In the genomic region with DNA sequence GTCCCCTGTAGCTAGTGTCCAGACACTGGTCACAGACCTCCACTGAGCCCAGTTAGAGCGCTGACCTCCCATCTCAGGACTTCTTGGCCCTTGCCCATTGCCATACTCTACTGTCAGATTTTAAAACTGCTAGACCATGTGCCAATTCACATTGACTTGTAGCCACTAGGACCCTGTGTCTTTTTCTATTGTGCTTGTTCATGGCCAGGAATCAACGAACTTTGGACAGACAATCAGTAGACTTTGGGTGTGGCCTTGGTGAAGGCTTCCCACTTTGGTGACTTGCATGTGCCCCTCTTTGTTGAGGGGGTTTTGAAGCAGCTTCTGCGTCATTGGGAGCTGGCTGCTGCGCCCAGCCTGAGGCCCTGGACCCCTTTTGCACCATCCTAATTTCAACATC, we compare ENCODE assay signal across 29 cellular contexts.
DNase-seq lines count a peak whose midpoint lies in the region; ATAC-seq and FAIRE-seq lines count a peak whose summit lies in the region.
"Had no signal": no experiment of that assay in that cellular context is flagged by ENCODE, and none has a peak within 500 bp of the region (broad histone marks: within the 10 kb centered on the region; RNA-seq: fewer than 3 reads in every experiment).

No MANE protein-coding gene starts in this region.

- H3K4me1 Mint-ChIP-seq in stimulated activated naive CD8-positive, alpha-beta T cell treated with anti-CD3 and anti-CD28 coated beads, Interleukin-15, Interleukin-2, amounts not matched to agents 100 ng/mL and 50 ng/mL, for 24 hours (ENCODE audit: low read depth), result peaks cover 81% of the 10 kb centered on the region
- peaks cover 78% of the 10 kb centered on the region for H3K4me1 Mint-ChIP-seq in stimulated activated naive CD8-positive, alpha-beta T cell treated with anti-CD3 and anti-CD28 coated beads, Interleukin-15, amount 100 ng/mL, for 72 hours

- H3K4me3 ChIP-seq in SK-N-MC, result no peak overlapping the region
- H3K4me3 ChIP-seq: pancreas, right atrium auricular region, spleen, upper lobe of left lung had no signal

- H3K27ac ChIP-seq in SK-N-MC, result peak overlapping the region; percentile 46; the same call in 1 of the 2 replicates
- H3K27ac ChIP-seq: pancreas, right atrium auricular region, spleen, upper lobe of left lung, WERI-Rb-1 had no signal

- no peaks in the 10 kb centered on the region for H3K9me3 ChIP-seq in SK-N-MC (ENCODE audit: low read depth, low read length)
- H3K9me3 ChIP-seq: pancreas, right atrium auricular region, spleen, upper lobe of left lung had no signal

- ATAC-seq in stimulated activated naive CD8-positive, alpha-beta T cell treated with anti-CD3 and anti-CD28 coated beads, Interleukin-15, amount 100 ng/mL, for 72 hours, result no peak
- ATAC-seq in left colon (peak; percentile 24), HG02571 (IDR thresholded peaks at IDR 0.05; ENCODE audit: unreplicated experiment) (no peak)
- ATAC-seq: activated CD8-positive, alpha-beta memory T cell treated with anti-CD3 and anti-CD28 coated beads, Interleukin-2, amount 10 ng/mL, durations not matched to agents 7 days and 5 days; activated T-cell treated with anti-CD3 and anti-CD28 coated beads, Interleukin-2, amount 50 U/mL, for 72 hours; naive thymus-derived CD4-positive, alpha-beta T cell; pancreas had no signal

- H3K36me3 Mint-ChIP-seq in stimulated activated naive CD8-positive, alpha-beta T cell treated with anti-CD3 and anti-CD28 coated beads, Interleukin-15, Interleukin-2, amounts not matched to agents 100 ng/mL and 50 ng/mL, for 24 hours (ENCODE audit: low read depth), result no peaks in the 10 kb centered on the region
- H3K36me3 Mint-ChIP-seq: activated CD8-positive, alpha-beta memory T cell treated with anti-CD3 and anti-CD28 coated beads, Interleukin-2, amount 10 ng/mL, durations not matched to agents 7 days and 5 days; IgD-negative memory B cell; naive thymus-derived CD4-positive, alpha-beta T cell had no signal

- FAIRE-seq in urothelium cell line (lab: Jason Lieb, UNC), result peak; percentile 5
- FAIRE-seq: GM18507, pancreas had no signal

- no peaks in the 10 kb centered on the region for H3K9me3 Mint-ChIP-seq in stimulated activated naive CD8-positive, alpha-beta T cell treated with anti-CD3 and anti-CD28 coated beads, Interleukin-15, Interleukin-2, amounts not matched to agents 100 ng/mL and 50 ng/mL, for 24 hours
- no peaks in the 10 kb centered on the region for H3K9me3 Mint-ChIP-seq in stimulated activated naive CD8-positive, alpha-beta T cell treated with anti-CD3 and anti-CD28 coated beads, Interleukin-15, amount 100 ng/mL, for 72 hours
- H3K9me3 Mint-ChIP-seq: activated T-cell treated with anti-CD3 and anti-CD28 coated beads, Interleukin-2, amount 50 U/mL, for 72 hours; HFFc6; IgD-negative memory B cell; naive thymus-derived CD4-positive, alpha-beta T cell had no signal

- no peak overlapping the region for H3K9ac ChIP-seq in SK-N-MC (ENCODE audit: insufficient read length)

- H3K36me3 ChIP-seq in SK-N-MC (ENCODE audit: insufficient read depth, low read length), result no peaks in the 10 kb centered on the region
- H3K36me3 ChIP-seq: pancreas, right atrium auricular region, spleen, upper lobe of left lung, WERI-Rb-1 had no signal

- intact Hi-C loops in left colon (cut with DNase I, micrococcal nuclease), result no loop called here

- DNase-seq in stimulated activated naive CD8-positive, alpha-beta T cell treated with anti-CD3 and anti-CD28 coated beads, Interleukin-15, amount 100 ng/mL, for 72 hours, result no peak
- no peak for DNase-seq in SK-N-MC (ENCODE audit: low read depth, low spot score)
- no peak for DNase-seq in left colon
- DNase-seq in urothelium cell line (ENCODE audit: low spot score), result no peak
- no peak for DNase-seq in NCI-H2171 (lab: John Stamatoyannopoulos, UW)
- DNase-seq in GM19240 (ENCODE audit: insufficient read length, low spot score), result no peak
- DNase-seq: ACHN; activated CD8-positive, alpha-beta memory T cell treated with anti-CD3 and anti-CD28 coated beads, Interleukin-2, amount 10 ng/mL, durations not matched to agents 7 days and 5 days; activated naive CD4-positive, alpha-beta T cell treated with Interleukin-2 at 50 U/mL for 16 hours; activated T-cell treated with anti-CD3 and anti-CD28 coated beads, Interleukin-2, amount 50 U/mL, for 72 hours; C1 segment of cervical spinal cord; HFFc6; islet precursor cell; midbrain; naive thymus-derived CD4-positive, alpha-beta T cell; NCI-H1105 treated with DMSO at 0.1 percent for 48 hours; NCI-H2029; NCI-H226; pancreas; Right ventricle myocardium superior; spleen; T1000; WERI-Rb-1 had no signal

- peaks cover 5% of the 10 kb centered on the region for H3K27me3 Mint-ChIP-seq in stimulated activated naive CD8-positive, alpha-beta T cell treated with anti-CD3 and anti-CD28 coated beads, Interleukin-15, Interleukin-2, amounts not matched to agents 100 ng/mL and 50 ng/mL, for 24 hours
- H3K27me3 Mint-ChIP-seq in stimulated activated naive CD8-positive, alpha-beta T cell treated with anti-CD3 and anti-CD28 coated beads, Interleukin-15, amount 100 ng/mL, for 72 hours, result peaks cover 72% of the 10 kb centered on the region

- H3K4me3 Mint-ChIP-seq in stimulated activated naive CD8-positive, alpha-beta T cell treated with anti-CD3 and anti-CD28 coated beads, Interleukin-15, Interleukin-2, amounts not matched to agents 100 ng/mL and 50 ng/mL, for 24 hours, result no peak overlapping the region
- peak overlapping the region in 1 of 2 donors; percentile 2 for H3K4me3 Mint-ChIP-seq in stimulated activated naive CD8-positive, alpha-beta T cell treated with anti-CD3 and anti-CD28 coated beads, Interleukin-15, amount 100 ng/mL, for 72 hours
- H3K4me3 Mint-ChIP-seq: activated CD8-positive, alpha-beta memory T cell treated with anti-CD3 and anti-CD28 coated beads, Interleukin-2, amount 10 ng/mL, durations not matched to agents 7 days and 5 days; activated T-cell treated with anti-CD3 and anti-CD28 coated beads, Interleukin-2, amount 50 U/mL, for 72 hours; HFFc6 had no signal

- H3K27ac Mint-ChIP-seq in stimulated activated naive CD8-positive, alpha-beta T cell treated with anti-CD3 and anti-CD28 coated beads, Interleukin-15, Interleukin-2, amounts not matched to agents 100 ng/mL and 50 ng/mL, for 24 hours, result peak overlapping the region; percentile 11
- no peak overlapping the region for H3K27ac Mint-ChIP-seq in stimulated activated naive CD8-positive, alpha-beta T cell treated with anti-CD3 and anti-CD28 coated beads, Interleukin-15, amount 100 ng/mL, for 72 hours
- H3K27ac Mint-ChIP-seq: activated CD8-positive, alpha-beta memory T cell treated with anti-CD3 and anti-CD28 coated beads, Interleukin-2, amount 10 ng/mL, durations not matched to agents 7 days and 5 days; activated T-cell treated with anti-CD3 and anti-CD28 coated beads, Interleukin-2, amount 50 U/mL, for 72 hours; HFFc6; naive thymus-derived CD4-positive, alpha-beta T cell had no signal
